Comparison of ENCODE assay signal across 1 cellular context in the genomic region with DNA sequence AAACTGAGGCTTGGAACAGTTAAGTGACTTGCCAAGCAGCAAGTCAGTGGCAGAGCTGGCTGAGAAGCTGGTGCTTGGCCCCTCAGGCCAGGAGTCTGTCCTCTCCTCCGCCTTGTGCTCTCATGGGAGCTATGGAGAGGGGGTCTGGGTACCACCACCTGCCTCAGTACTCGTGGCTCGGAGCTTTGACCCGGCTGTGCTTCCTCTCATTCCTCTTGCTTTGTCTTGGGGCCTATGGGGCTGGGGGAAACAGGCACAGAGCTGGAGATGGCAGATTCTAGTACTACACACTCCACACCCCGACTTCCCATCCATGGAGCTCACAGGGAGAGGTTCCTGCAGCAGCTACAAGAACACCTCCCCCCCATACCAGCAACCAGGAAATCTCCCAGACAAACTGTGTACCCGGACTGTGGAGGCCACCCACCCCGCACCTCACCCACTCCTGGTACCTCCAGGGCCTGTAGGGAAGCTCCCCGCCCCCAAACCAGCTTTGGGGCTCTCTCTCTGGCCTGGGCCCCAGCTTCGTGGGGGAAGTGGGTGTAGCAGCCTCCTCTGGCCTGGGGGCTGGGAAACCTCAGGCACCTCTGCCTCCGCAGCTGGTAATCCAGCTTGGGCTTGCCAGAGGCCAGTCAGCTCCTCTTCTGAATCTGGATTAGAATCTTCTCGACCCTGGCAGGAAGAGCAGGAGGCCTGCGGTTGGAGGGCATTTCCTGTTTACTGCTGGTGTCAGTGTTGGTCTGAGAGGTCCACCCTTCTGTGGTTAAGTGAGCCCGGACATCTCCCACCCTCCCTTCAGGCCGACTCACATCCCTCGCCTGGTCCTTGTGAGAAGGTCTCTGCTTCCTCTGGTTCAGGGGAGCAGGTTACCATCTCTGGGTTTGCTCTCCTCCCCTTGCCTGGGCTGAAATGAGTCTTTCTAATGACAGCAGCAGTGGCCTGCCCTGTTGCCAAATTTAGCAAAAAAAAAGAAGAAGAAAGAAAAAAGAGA.
TF ChIP-seq lines count a peak whose summit lies in the region.

No MANE protein-coding gene starts in this region.

TF ChIP-seq in GM12878, 131 proteins besides CTCF, POLR2A, EP300 and RAD21 (continued from another document):
- TF ChIP-seq MAX (IDR thresholded peaks at IDR 0.05; ENCODE audit: low read depth, low read length) (no peak), CBFB (IDR thresholded peaks at IDR 0.05; ENCODE audit: low read depth) (peak; percentile 70; the same call in 1 of the 2 replicates), PAX5 (IDR thresholded peaks at IDR 0.05; ENCODE audit: borderline replicate concordance, low read depth, low read length) (peak; percentile 56; the same call in 1 of the 2 replicates), SMAD5 (IDR thresholded peaks at IDR 0.05; ENCODE audit: low read depth) (no peak), CBX5 (IDR thresholded peaks at IDR 0.05; ENCODE audit: low read depth) (no peak), RELB (IDR thresholded peaks at IDR 0.05; ENCODE audit: low read depth) (no peak)
- TF ChIP-seq, protein P1, sequence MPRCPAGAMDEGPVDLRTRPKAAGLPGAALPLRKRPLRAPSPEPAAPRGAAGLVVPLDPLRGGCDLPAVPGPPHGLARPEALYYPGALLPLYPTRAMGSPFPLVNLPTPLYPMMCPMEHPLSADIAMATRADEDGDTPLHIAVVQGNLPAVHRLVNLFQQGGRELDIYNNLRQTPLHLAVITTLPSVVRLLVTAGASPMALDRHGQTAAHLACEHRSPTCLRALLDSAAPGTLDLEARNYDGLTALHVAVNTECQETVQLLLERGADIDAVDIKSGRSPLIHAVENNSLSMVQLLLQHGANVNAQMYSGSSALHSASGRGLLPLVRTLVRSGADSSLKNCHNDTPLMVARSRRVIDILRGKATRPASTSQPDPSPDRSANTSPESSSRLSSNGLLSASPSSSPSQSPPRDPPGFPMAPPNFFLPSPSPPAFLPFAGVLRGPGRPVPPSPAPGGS (IDR thresholded peaks at IDR 0.05; ENCODE audit: borderline replicate concordance, insufficient read depth, low read depth, low read length, poor library complexity, severe bottlenecking), result no peak
TF ChIP-seq in GM12878: peak in this region for 15.
